In the genomic region with DNA sequence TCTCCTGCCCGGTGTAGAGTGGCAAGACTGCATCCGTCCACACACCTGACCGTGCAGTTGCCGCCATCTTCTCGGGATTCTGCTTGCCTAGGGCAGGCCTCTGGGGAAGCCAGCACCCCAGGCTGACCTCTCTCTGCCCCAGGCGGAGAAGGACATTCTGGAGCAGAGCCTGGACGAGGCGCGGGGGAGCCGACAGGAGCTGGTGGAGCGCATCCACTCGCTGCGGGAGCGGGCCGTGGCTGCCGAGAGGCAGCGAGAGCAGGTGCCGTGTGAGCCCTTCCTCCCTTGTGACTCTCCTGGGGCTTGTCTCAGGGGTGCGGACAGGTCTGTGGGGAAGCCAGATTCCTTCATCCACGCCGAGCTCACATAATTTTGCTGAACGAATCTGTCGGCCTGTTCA, we compare ENCODE assay signal across 30 cellular contexts. TPM values are rescaled to one million over a fixed set of nuclear protein-coding genes. Genes with fewer than 3 reads are reported as not detected.
"Had no signal": no experiment of that assay in that cellular context is flagged by ENCODE, and none has a peak within 500 bp of the region (broad histone marks: within the 10 kb centered on the region; RNA-seq: fewer than 3 reads in every experiment).

No MANE protein-coding gene starts in this region.

- ATAC-seq: activated T-cell treated with anti-CD3 and anti-CD28 coated beads, Interleukin-2, amount 50 U/mL, for 4 hours; activated T-helper 17 cell treated with anti-CD3 and anti-CD28 coated beads, Interleukin-2, amount 50 U/mL, for 72 hours; esophagus mucosa; foreskin keratinocyte; gastrocnemius medialis; heart left ventricle had no signal

- DNase-seq: activated CD4-positive, alpha-beta memory T cell treated with anti-CD3 and anti-CD28 coated beads, Interleukin-2, amount 10 ng/mL, durations not matched to agents 7 days and 5 days; activated CD4-positive, alpha-beta T cell treated with anti-CD3 and anti-CD28 coated beads for 1 hour; activated CD4-positive, alpha-beta T cell treated with anti-CD3 and anti-CD28 coated beads for 4 hours; activated CD4-positive, alpha-beta T cell treated with anti-CD3 and anti-CD28 coated beads, Interleukin-2, amount 10 ng/mL, durations not matched to agents 7 days and 5 days; activated CD4-positive, alpha-beta T cell treated with anti-CD3 and anti-CD28 coated beads, Interleukin-2, amount 50 U/mL, for 4 hours; activated effector memory CD4-positive, alpha-beta T cell treated with Interleukin-2 at 50 U/mL for 16 hours; activated gamma-delta T cell treated with Interleukin-2 at 50 U/mL for 16 hours; activated naive CD4-positive, alpha-beta T cell treated with anti-CD3 and anti-CD28 coated beads, Interleukin-2, amount 50 U/mL, for 16 hours; activated naive CD4-positive, alpha-beta T cell treated with Interleukin-2 at 50 U/mL for 16 hours; activated T-cell treated with anti-CD3 and anti-CD28 coated beads, Interleukin-2, amount 50 U/mL, for 4 hours; amniotic stem cell; anterior cingulate cortex; brain microvascular endothelial cell; dorsolateral prefrontal cortex; effector memory CD4-positive, alpha-beta T cell; endodermal cell; foreskin keratinocyte; gastrocnemius medialis; glutamatergic neuron; heart left ventricle; T-helper 1 cell; T-helper 2 cell had no signal

- H3K4me3 Mint-ChIP-seq: activated CD4-positive, alpha-beta memory T cell treated with anti-CD3 and anti-CD28 coated beads, Interleukin-2, amount 10 ng/mL, durations not matched to agents 7 days and 5 days; activated CD4-positive, alpha-beta T cell treated with anti-CD3 and anti-CD28 coated beads, Interleukin-2, amount 10 ng/mL, durations not matched to agents 7 days and 5 days; activated naive CD8-positive, alpha-beta T cell; activated T-cell treated with anti-CD3 and anti-CD28 coated beads, Interleukin-2, amount 50 U/mL, for 4 hours; activated T-helper 17 cell treated with anti-CD3 and anti-CD28 coated beads, Interleukin-2, amount 50 U/mL, for 72 hours; central memory CD8-positive, alpha-beta T cell; dendritic cell treated with granulocyte-macrophage colony-stimulating factor and Interleukin-4, amounts not matched to agents 40 ng/mL and 50 ng/mL, for 4 days; endodermal cell had no signal

- H3K36me3 Mint-ChIP-seq: activated naive CD8-positive, alpha-beta T cell had no signal

- H3K27me3 ChIP-seq: brain microvascular endothelial cell, dorsolateral prefrontal cortex had no signal

- H3K9me3 Mint-ChIP-seq: activated T-cell treated with anti-CD3 and anti-CD28 coated beads, Interleukin-2, amount 50 U/mL, for 4 hours; activated T-helper 17 cell treated with anti-CD3 and anti-CD28 coated beads, Interleukin-2, amount 50 U/mL, for 72 hours; central memory CD8-positive, alpha-beta T cell; dendritic cell treated with granulocyte-macrophage colony-stimulating factor and Interleukin-4, amounts not matched to agents 40 ng/mL and 50 ng/mL, for 4 days; endodermal cell had no signal

- H3K27ac ChIP-seq: brain microvascular endothelial cell, coronary artery, dorsolateral prefrontal cortex, foreskin keratinocyte, gastrocnemius medialis, heart left ventricle had no signal

- H3K9me3 ChIP-seq: gastrocnemius medialis, heart left ventricle had no signal

- H3K27ac Mint-ChIP-seq: activated CD4-positive, alpha-beta memory T cell treated with anti-CD3 and anti-CD28 coated beads, Interleukin-2, amount 10 ng/mL, durations not matched to agents 7 days and 5 days; activated CD4-positive, alpha-beta T cell treated with anti-CD3 and anti-CD28 coated beads, Interleukin-2, amount 10 ng/mL, durations not matched to agents 7 days and 5 days; activated naive CD8-positive, alpha-beta T cell; activated T-helper 17 cell treated with anti-CD3 and anti-CD28 coated beads, Interleukin-2, amount 50 U/mL, for 72 hours; dendritic cell treated with granulocyte-macrophage colony-stimulating factor and Interleukin-4, amounts not matched to agents 40 ng/mL and 50 ng/mL, for 4 days; endodermal cell had no signal

- H3K4me1 Mint-ChIP-seq: activated CD4-positive, alpha-beta memory T cell treated with anti-CD3 and anti-CD28 coated beads, Interleukin-2, amount 10 ng/mL, durations not matched to agents 7 days and 5 days; activated CD4-positive, alpha-beta T cell treated with anti-CD3 and anti-CD28 coated beads, Interleukin-2, amount 10 ng/mL, durations not matched to agents 7 days and 5 days; activated T-helper 17 cell treated with anti-CD3 and anti-CD28 coated beads, Interleukin-2, amount 50 U/mL, for 72 hours; central memory CD8-positive, alpha-beta T cell had no signal

- H3K36me3 ChIP-seq: brain microvascular endothelial cell, gastrocnemius medialis, heart left ventricle had no signal

- H3K4me3 ChIP-seq: coronary artery, dorsolateral prefrontal cortex, gastrocnemius medialis, heart left ventricle had no signal

RNA-seq across cellular contexts. Expression of a gene that starts 19.8 kb away (rescaled TPM):
- total RNA-seq: activated CD4-positive, alpha-beta memory T cell treated with anti-CD3 and anti-CD28 coated beads, Interleukin-2, amount 10 ng/mL, durations not matched to agents 7 days and 5 days; activated CD4-positive, alpha-beta T cell treated with anti-CD3 and anti-CD28 coated beads, Interleukin-2, amount 10 ng/mL, durations not matched to agents 7 days and 5 days; activated T-cell treated with anti-CD3 and anti-CD28 coated beads, Interleukin-2, amount 50 U/mL, for 4 hours; activated T-helper 17 cell treated with anti-CD3 and anti-CD28 coated beads, Interleukin-2, amount 50 U/mL, for 72 hours; astrocyte; cardiac septum; gastrocnemius medialis had no signal
